Comparison of ENCODE assay signal across 14 cellular contexts in the genomic region with DNA sequence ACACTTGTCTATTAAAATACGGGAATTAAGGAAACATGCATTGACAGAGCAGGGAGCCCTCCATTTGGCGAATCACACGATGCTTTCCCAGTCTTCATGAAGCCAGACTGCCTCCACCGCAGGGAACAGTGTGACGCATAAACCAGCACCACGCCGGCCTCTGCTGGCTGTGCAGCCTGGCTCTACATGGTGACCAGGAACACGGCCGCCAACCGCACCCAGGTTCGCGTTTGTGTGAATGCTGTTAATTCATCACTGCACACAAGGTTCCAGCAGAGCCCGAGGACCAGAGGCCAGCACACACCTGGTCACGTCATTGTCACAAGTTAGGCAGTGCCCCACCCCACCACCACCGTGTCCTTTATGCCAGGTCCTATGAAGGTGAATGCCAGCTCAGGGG. TPM values are rescaled to one million over a fixed set of nuclear protein-coding genes. Genes with fewer than 3 reads are reported as not detected.
"Had no signal": no experiment of that assay in that cellular context is flagged by ENCODE, and none has a peak within 500 bp of the region (broad histone marks: within the 10 kb centered on the region; RNA-seq: fewer than 3 reads in every experiment).

No MANE protein-coding gene starts in this region.

- H3K27me3 Mint-ChIP-seq: stimulated activated naive CD8-positive, alpha-beta T cell treated with anti-CD3 and anti-CD28 coated beads, Interleukin-15, Interleukin-2, amounts not matched to agents 100 ng/mL and 50 ng/mL, for 24 hours had no signal

- H3K9ac ChIP-seq: neural progenitor cell, parathyroid adenoma, SK-N-SH had no signal

- H3K4me1 Mint-ChIP-seq: neural progenitor cell had no signal

- FAIRE-seq: astrocyte, frontal cortex, keratinocyte had no signal

- DNase-seq: effector CD8-positive, alpha-beta T cell; left ventricle myocardium superior; mesendoderm; SK-N-SH; stimulated activated CD4-positive, alpha-beta T cell treated with anti-CD3 and anti-CD28 coated beads, Interleukin-4, amount 100 ng/mL, for 1 hour; stimulated activated CD8-positive, alpha-beta memory T cell treated with anti-CD3 and anti-CD28 coated beads, Interleukin-4, amount 100 ng/mL, for 48 hours had no signal

- H2AFZ ChIP-seq: neural progenitor cell, parathyroid adenoma had no signal

- H3K9me3 ChIP-seq: SK-N-SH had no signal

- H3K4me3 Mint-ChIP-seq: neural progenitor cell; stimulated activated naive CD8-positive, alpha-beta T cell treated with anti-CD3 and anti-CD28 coated beads, Interleukin-15, Interleukin-2, amounts not matched to agents 100 ng/mL and 50 ng/mL, for 24 hours had no signal

- ATAC-seq: left ventricle myocardium superior had no signal

- H3K9me3 Mint-ChIP-seq: neural progenitor cell; stimulated activated naive CD8-positive, alpha-beta T cell treated with anti-CD3 and anti-CD28 coated beads, Interleukin-15, Interleukin-2, amounts not matched to agents 100 ng/mL and 50 ng/mL, for 24 hours; T-helper 1 cell treated with Interleukin-12 subunit alpha and Interleukin-12 subunit beta and Interleukin-4 antibody, amounts not matched to agents 30 μg/mL and 1 μg/mL, for 36 hours had no signal

- H3K4me1 ChIP-seq: neural progenitor cell, parathyroid adenoma had no signal

- H3K4me3 ChIP-seq: coronary artery, neural progenitor cell had no signal

- H3K4me2 ChIP-seq: neural progenitor cell, SK-N-SH had no signal

- H3K27me3 ChIP-seq: neural progenitor cell had no signal

- H3K36me3 ChIP-seq: neural progenitor cell had no signal

- H3K27ac Mint-ChIP-seq: neural progenitor cell had no signal

- H3K27ac ChIP-seq: coronary artery, neural progenitor cell, parathyroid adenoma had no signal

RNA-seq across cellular contexts. Expression of a gene that starts 26.7 kb away (rescaled TPM):
- total RNA-seq: astrocyte had no signal
